2 cellular contexts compared by ENCODE assay signal in the genomic region with DNA sequence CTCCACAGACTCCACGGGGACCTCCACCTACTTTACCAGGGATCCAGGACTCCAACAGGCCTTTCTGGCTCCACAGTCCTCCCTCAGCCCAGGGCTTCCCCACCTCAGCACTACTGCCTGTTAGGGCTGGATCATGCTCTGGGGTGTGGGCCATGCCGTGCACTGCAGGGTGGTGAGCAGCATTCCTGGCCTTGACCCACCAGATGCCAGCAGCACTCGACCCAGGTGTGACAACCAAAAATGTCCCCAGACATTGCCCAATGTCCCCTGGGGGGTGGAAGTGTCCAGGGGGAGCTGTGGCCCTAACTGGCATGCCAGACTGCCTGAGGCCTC.
TF ChIP-seq lines count a peak whose summit lies in the region.

No MANE protein-coding gene starts in this region.

TF ChIP-seq in SK-N-SH treated with all-trans-retinoic acid at 6 μM for 48 hours, 23 proteins besides CTCF, POLR2A, EP300 and RAD21 (continued from another document):
- TF ChIP-seq, protein P1, sequence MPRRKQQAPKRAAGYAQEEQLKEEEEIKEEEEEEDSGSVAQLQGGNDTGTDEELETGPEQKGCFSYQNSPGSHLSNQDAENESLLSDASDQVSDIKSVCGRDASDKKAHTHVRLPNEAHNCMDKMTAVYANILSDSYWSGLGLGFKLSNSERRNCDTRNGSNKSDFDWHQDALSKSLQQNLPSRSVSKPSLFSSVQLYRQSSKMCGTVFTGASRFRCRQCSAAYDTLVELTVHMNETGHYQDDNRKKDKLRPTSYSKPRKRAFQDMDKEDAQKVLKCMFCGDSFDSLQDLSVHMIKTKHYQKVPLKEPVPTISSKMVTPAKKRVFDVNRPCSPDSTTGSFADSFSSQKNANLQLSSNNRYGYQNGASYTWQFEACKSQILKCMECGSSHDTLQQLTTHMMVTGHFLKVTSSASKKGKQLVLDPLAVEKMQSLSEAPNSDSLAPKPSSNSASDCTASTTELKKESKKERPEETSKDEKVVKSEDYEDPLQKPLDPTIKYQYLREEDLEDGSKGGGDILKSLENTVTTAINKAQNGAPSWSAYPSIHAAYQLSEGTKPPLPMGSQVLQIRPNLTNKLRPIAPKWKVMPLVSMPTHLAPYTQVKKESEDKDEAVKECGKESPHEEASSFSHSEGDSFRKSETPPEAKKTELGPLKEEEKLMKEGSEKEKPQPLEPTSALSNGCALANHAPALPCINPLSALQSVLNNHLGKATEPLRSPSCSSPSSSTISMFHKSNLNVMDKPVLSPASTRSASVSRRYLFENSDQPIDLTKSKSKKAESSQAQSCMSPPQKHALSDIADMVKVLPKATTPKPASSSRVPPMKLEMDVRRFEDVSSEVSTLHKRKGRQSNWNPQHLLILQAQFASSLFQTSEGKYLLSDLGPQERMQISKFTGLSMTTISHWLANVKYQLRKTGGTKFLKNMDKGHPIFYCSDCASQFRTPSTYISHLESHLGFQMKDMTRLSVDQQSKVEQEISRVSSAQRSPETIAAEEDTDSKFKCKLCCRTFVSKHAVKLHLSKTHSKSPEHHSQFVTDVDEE (CRISPR knock-in tag; IDR thresholded peaks at IDR 0.05): no peak
- no peak for TF ChIP-seq SNAI2 (CRISPR knock-in tag; IDR thresholded peaks at IDR 0.05)

TF ChIP-seq in SK-N-SH, 30 proteins besides CTCF, POLR2A, EP300 and RAD21 (continued from another document):
- TF ChIP-seq, protein P2, sequence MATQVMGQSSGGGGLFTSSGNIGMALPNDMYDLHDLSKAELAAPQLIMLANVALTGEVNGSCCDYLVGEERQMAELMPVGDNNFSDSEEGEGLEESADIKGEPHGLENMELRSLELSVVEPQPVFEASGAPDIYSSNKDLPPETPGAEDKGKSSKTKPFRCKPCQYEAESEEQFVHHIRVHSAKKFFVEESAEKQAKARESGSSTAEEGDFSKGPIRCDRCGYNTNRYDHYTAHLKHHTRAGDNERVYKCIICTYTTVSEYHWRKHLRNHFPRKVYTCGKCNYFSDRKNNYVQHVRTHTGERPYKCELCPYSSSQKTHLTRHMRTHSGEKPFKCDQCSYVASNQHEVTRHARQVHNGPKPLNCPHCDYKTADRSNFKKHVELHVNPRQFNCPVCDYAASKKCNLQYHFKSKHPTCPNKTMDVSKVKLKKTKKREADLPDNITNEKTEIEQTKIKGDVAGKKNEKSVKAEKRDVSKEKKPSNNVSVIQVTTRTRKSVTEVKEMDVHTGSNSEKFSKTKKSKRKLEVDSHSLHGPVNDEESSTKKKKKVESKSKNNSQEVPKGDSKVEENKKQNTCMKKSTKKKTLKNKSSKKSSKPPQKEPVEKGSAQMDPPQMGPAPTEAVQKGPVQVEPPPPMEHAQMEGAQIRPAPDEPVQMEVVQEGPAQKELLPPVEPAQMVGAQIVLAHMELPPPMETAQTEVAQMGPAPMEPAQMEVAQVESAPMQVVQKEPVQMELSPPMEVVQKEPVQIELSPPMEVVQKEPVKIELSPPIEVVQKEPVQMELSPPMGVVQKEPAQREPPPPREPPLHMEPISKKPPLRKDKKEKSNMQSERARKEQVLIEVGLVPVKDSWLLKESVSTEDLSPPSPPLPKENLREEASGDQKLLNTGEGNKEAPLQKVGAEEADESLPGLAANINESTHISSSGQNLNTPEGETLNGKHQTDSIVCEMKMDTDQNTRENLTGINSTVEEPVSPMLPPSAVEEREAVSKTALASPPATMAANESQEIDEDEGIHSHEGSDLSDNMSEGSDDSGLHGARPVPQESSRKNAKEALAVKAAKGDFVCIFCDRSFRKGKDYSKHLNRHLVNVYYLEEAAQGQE (IDR thresholded peaks at IDR 0.05; ENCODE audit: low read depth, low read length): no peak
- TF ChIP-seq, protein P3, sequence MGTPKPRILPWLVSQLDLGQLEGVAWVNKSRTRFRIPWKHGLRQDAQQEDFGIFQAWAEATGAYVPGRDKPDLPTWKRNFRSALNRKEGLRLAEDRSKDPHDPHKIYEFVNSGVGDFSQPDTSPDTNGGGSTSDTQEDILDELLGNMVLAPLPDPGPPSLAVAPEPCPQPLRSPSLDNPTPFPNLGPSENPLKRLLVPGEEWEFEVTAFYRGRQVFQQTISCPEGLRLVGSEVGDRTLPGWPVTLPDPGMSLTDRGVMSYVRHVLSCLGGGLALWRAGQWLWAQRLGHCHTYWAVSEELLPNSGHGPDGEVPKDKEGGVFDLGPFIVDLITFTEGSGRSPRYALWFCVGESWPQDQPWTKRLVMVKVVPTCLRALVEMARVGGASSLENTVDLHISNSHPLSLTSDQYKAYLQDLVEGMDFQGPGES (IDR thresholded peaks at IDR 0.05; ENCODE audit: low read depth, low read length): no peak
- TF ChIP-seq, protein P4, sequence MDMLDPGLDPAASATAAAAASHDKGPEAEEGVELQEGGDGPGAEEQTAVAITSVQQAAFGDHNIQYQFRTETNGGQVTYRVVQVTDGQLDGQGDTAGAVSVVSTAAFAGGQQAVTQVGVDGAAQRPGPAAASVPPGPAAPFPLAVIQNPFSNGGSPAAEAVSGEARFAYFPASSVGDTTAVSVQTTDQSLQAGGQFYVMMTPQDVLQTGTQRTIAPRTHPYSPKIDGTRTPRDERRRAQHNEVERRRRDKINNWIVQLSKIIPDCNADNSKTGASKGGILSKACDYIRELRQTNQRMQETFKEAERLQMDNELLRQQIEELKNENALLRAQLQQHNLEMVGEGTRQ (IDR thresholded peaks at IDR 0.05; ENCODE audit: borderline replicate concordance, low read depth, low read length): no peak
- TF ChIP-seq, protein P5, sequence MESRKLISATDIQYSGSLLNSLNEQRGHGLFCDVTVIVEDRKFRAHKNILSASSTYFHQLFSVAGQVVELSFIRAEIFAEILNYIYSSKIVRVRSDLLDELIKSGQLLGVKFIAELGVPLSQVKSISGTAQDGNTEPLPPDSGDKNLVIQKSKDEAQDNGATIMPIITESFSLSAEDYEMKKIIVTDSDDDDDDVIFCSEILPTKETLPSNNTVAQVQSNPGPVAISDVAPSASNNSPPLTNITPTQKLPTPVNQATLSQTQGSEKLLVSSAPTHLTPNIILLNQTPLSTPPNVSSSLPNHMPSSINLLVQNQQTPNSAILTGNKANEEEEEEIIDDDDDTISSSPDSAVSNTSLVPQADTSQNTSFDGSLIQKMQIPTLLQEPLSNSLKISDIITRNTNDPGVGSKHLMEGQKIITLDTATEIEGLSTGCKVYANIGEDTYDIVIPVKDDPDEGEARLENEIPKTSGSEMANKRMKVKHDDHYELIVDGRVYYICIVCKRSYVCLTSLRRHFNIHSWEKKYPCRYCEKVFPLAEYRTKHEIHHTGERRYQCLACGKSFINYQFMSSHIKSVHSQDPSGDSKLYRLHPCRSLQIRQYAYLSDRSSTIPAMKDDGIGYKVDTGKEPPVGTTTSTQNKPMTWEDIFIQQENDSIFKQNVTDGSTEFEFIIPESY (IDR thresholded peaks at IDR 0.05; ENCODE audit: borderline replicate concordance, low read depth): no peak
- no peak for TF ChIP-seq CHD2 (IDR thresholded peaks at IDR 0.05; ENCODE audit: low read length, partially characterized antibody)
- TF ChIP-seq RFX5 (IDR thresholded peaks at IDR 0.05; ENCODE audit: low read length): no peak
- no peak for TF ChIP-seq FOSL2 (IDR thresholded peaks at IDR 0.05; ENCODE audit: borderline replicate concordance, low read depth)
